In genomic region chr2:47697000-47697601, GRCh38 we compare ENCODE assay signal across 13 cellular contexts.
DNase-seq lines count a peak whose midpoint lies in the region; ATAC-seq and TF ChIP-seq lines count a peak whose summit lies in the region.
"Had no signal": no experiment of that assay in that cellular context is flagged by ENCODE, and none has a peak within 500 bp of the region (broad histone marks: within the 10 kb centered on the region; RNA-seq: fewer than 3 reads in every experiment).

No MANE protein-coding gene starts in this region.

- H3K9ac ChIP-seq in iPS-15b (ENCODE audit: low read depth, low read length) = peak overlapping the region; percentile 68

- ATAC-seq in GM18868 (IDR thresholded peaks at IDR 0.05; ENCODE audit: unreplicated experiment) (peak; percentile 90), GM21723 (IDR thresholded peaks at IDR 0.05; ENCODE audit: unreplicated experiment) (peak; percentile 86), HG03280 (IDR thresholded peaks at IDR 0.05; ENCODE audit: unreplicated experiment) (peak; percentile 66)
- ATAC-seq: activated naive CD4-positive, alpha-beta T cell treated with anti-CD3 and anti-CD28 coated beads, Interleukin-2, amount 50 U/mL, for 72 hours had no signal

- intact Hi-C loops in breast epithelium (cut with DNase I; ENCODE audit: low total_unique reads) = no loop called here

- H3K9me3 ChIP-seq in iPS-15b (ENCODE audit: control insufficient read depth, insufficient read depth, low read length) = peaks cover 9% of the 10 kb centered on the region
- H3K9me3 ChIP-seq in breast epithelium = no peaks in the 10 kb centered on the region
- H3K9me3 ChIP-seq: Peyer's patch, spleen had no signal

- no peaks in the 10 kb centered on the region for H3K27me3 ChIP-seq in iPS-15b (ENCODE audit: control insufficient read depth, insufficient read depth, low read length)
- no peaks in the 10 kb centered on the region for H3K27me3 ChIP-seq in breast epithelium
- H3K27me3 ChIP-seq: Peyer's patch had no signal

- TF ChIP-seq POLR2A in breast epithelium (IDR thresholded peaks at IDR 0.05) = no peak

- H3K27ac ChIP-seq in breast epithelium = no peak overlapping the region
- H3K27ac ChIP-seq: Peyer's patch, spleen had no signal

- no peaks in the 10 kb centered on the region for H3K36me3 ChIP-seq in iPS-15b (ENCODE audit: control insufficient read depth, insufficient read depth, low read length)
- H3K36me3 ChIP-seq in breast epithelium = no peaks in the 10 kb centered on the region
- H3K36me3 ChIP-seq: Peyer's patch, spleen had no signal

- no peak overlapping the region for H3K4me3 ChIP-seq in iPS-15b (ENCODE audit: low read depth, low read length)
- H3K4me3 ChIP-seq in breast epithelium = no peak overlapping the region
- H3K4me3 ChIP-seq: Peyer's patch, spleen had no signal

- H3K4me1 ChIP-seq in iPS-15b (ENCODE audit: control insufficient read depth, insufficient read depth, low read length) (peaks cover 36% of the 10 kb centered on the region), breast epithelium (no peaks in the 10 kb centered on the region)
- H3K4me1 ChIP-seq: spleen had no signal

- no peak for TF ChIP-seq CTCF in breast epithelium (IDR thresholded peaks at IDR 0.05)

- DNase-seq in iPS-NIHi11 (ENCODE audit: low spot score) (no peak), breast epithelium (ENCODE audit: low spot score in 2 of 2) (no peak), midbrain (lab: John Stamatoyannopoulos, UW) (no peak), SIG-M5 (lab: John Stamatoyannopoulos, UW) (no peak)
- DNase-seq: CD4-positive, alpha-beta T cell; NCI-H146; spleen had no signal
